Comparison of ENCODE assay signal across 21 cellular contexts in the genomic region with DNA sequence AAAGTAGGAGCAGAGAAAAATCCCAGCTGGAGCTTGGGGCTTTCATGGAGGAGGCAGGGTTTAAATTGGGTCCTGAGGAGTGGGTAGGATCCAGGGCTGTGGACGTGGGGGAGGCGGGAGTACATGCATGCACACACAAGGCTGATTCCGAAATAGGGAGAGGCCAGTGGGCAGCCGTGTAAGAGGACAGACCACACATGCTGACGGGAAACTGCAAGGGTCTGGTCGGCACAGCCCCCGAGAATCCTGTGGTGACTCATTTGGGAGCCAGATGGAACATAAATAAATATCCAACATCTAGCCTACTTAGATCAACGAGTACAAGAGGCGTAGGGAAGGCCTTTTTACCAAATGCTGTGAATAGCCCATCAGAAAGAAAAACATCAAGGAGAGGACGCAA.
A peak's percentile ranks its signal among the peaks of the same experiment; 100 is the strongest.
DNase-seq lines count a peak whose midpoint lies in the region; ATAC-seq and TF ChIP-seq lines count a peak whose summit lies in the region.
"Had no signal": no experiment of that assay in that cellular context is flagged by ENCODE, and none has a peak within 500 bp of the region (broad histone marks: within the 10 kb centered on the region; RNA-seq: fewer than 3 reads in every experiment).

No MANE protein-coding gene starts in this region.

- no peaks in the 10 kb centered on the region for H3K36me3 ChIP-seq in hepatocyte (replicated peaks; ENCODE audit: insufficient read depth, low read depth)
- no peaks in the 10 kb centered on the region for H3K36me3 ChIP-seq in smooth muscle cell (ENCODE audit: low read depth)
- no peaks in the 10 kb centered on the region for H3K36me3 ChIP-seq in right lobe of liver
- H3K36me3 ChIP-seq: BLaER1, MG63 had no signal

- no peaks in the 10 kb centered on the region for H3K9me3 ChIP-seq in hepatocyte (ENCODE audit: low read depth)
- H3K9me3 ChIP-seq in smooth muscle cell (replicated peaks; ENCODE audit: low read depth), result no peaks in the 10 kb centered on the region
- no peaks in the 10 kb centered on the region for H3K9me3 ChIP-seq in right lobe of liver
- H3K9me3 ChIP-seq: BLaER1, MG63 had no signal

- DNase-seq in Daoy (ENCODE audit: low read depth) (peak; percentile 73), hepatocyte (ENCODE audit: low spot score) (peak; percentile 14), smooth muscle cell (lab: John Stamatoyannopoulos, UW; ENCODE audit: unreplicated experiment) (no peak), GM19240 (ENCODE audit: insufficient read length, low spot score) (no peak), right lobe of liver (no peak)
- DNase-seq: CD8-positive, alpha-beta T cell; HCEC 1CT; Kasumi-1; MG63; NCI-H1048; NCI-H1436 treated with DMSO at 0.1 percent for 48 hours; NCI-H2081; NCI-H2171 treated with DMSO at 0.1 percent for 48 hours; NCI-H446; OCI-M1; SHP77 had no signal

- no peaks in the 10 kb centered on the region for H3K79me2 ChIP-seq in hepatocyte
- no peaks in the 10 kb centered on the region for H3K79me2 ChIP-seq in smooth muscle cell (ENCODE audit: low read depth)

- TF ChIP-seq CTCF in hepatocyte (IDR thresholded peaks at IDR 0.05; ENCODE audit: poor library complexity) (no peak), nephron (IDR thresholded peaks at IDR 0.05; ENCODE audit: unreplicated experiment in 3 of 3) (no peak), smooth muscle cell (IDR thresholded peaks at IDR 0.05; ENCODE audit: borderline replicate concordance, insufficient read depth, poor library complexity, severe bottlenecking) (no peak), right lobe of liver (IDR thresholded peaks at IDR 0.05) (no peak)

- no peak overlapping the region for H3K4me2 ChIP-seq in hepatocyte
- H3K4me2 ChIP-seq in smooth muscle cell, result peak overlapping the region; percentile 37
- H3K4me2 ChIP-seq: BLaER1 had no signal

- H2AFZ ChIP-seq in hepatocyte, result no peak overlapping the region
- H2AFZ ChIP-seq in smooth muscle cell (ENCODE audit: low read depth), result no peak overlapping the region

- TF ChIP-seq POLR2A in right lobe of liver (IDR thresholded peaks at IDR 0.05), result no peak

- no peaks in the 10 kb centered on the region for H3K27me3 Mint-ChIP-seq in nephron (ENCODE audit: low read depth)

- H3K27me3 ChIP-seq in hepatocyte (no peaks in the 10 kb centered on the region), smooth muscle cell (ENCODE audit: low read depth) (no peaks in the 10 kb centered on the region), right lobe of liver (no peaks in the 10 kb centered on the region)
- H3K27me3 ChIP-seq: BLaER1, MG63 had no signal

- H3K27ac ChIP-seq in hepatocyte (no peak overlapping the region), smooth muscle cell (ENCODE audit: low read depth) (no peak overlapping the region), right lobe of liver (no peak overlapping the region)
- H3K27ac ChIP-seq: BLaER1 had no signal

- no peaks in the 10 kb centered on the region for H3F3A ChIP-seq in smooth muscle cell (ENCODE audit: low read depth)

- intact Hi-C loops in right lobe of liver (cut with DNase I), result no loop called here

- H4K20me1 ChIP-seq in hepatocyte (ENCODE audit: insufficient read depth, poor library complexity, severe bottlenecking) (no peaks in the 10 kb centered on the region), smooth muscle cell (ENCODE audit: low read depth) (no peaks in the 10 kb centered on the region)
- H4K20me1 ChIP-seq: BLaER1 had no signal

- H3K4me1 ChIP-seq in hepatocyte (ENCODE audit: insufficient read depth) (no peaks in the 10 kb centered on the region), smooth muscle cell (ENCODE audit: low read depth) (no peaks in the 10 kb centered on the region), right lobe of liver (no peaks in the 10 kb centered on the region)

- no peaks in the 10 kb centered on the region for H3K36me3 Mint-ChIP-seq in nephron (ENCODE audit: low read depth)
- H3K36me3 Mint-ChIP-seq: CD8-positive, alpha-beta T cell had no signal

- H3K9ac ChIP-seq in smooth muscle cell (ENCODE audit: low read depth), result no peak overlapping the region
- H3K9ac ChIP-seq: BLaER1 had no signal

- no peaks in the 10 kb centered on the region for H3K9me2 ChIP-seq in hepatocyte (replicated peaks; ENCODE audit: insufficient read depth)

- H3K4me3 Mint-ChIP-seq in nephron, result peak overlapping the region in 2 of 3 experiments; percentile 16 to 37
- H3K4me3 Mint-ChIP-seq: CD8-positive, alpha-beta T cell had no signal

- ATAC-seq in GM21737 (IDR thresholded peaks at IDR 0.05; ENCODE audit: unreplicated experiment) (no peak), right lobe of liver (no peak), HG03520 (IDR thresholded peaks at IDR 0.05; ENCODE audit: unreplicated experiment) (no peak)
- ATAC-seq: CD8-positive, alpha-beta T cell; SK-N-SH treated with all-trans-retinoic acid at 6 μM for 48 hours had no signal

- H3K9me3 Mint-ChIP-seq in nephron, result no peaks in the 10 kb centered on the region
- H3K9me3 Mint-ChIP-seq: CD8-positive, alpha-beta T cell had no signal

- no peak overlapping the region for H3K4me3 ChIP-seq in hepatocyte
- H3K4me3 ChIP-seq in smooth muscle cell, result no peak overlapping the region
- no peak overlapping the region for H3K4me3 ChIP-seq in right lobe of liver
- H3K4me3 ChIP-seq: BLaER1, MG63 had no signal

- WGBS in hepatocyte (ENCODE audit: low lambda C conversion rate, missing lambda C conversion rate), result 60% methylated on average over 10 of the region's 10 CpGs
- 41% methylated on average over 10 of the region's 10 CpGs for WGBS in smooth muscle cell (ENCODE audit: low lambda C conversion rate)
- WGBS in right lobe of liver (ENCODE audit: insufficient coverage, low coverage, low lambda C conversion rate, missing lambda C conversion rate), result 51% methylated on average over 10 of the region's 10 CpGs

- peak overlapping the region; percentile 80 to 97 (median 95) for H3K27ac Mint-ChIP-seq in nephron
- H3K27ac Mint-ChIP-seq: CD8-positive, alpha-beta T cell had no signal

- peaks cover 40% of the 10 kb centered on the region for H3K4me1 Mint-ChIP-seq in nephron

Comparison
In these comparisons a context has a peak if more than half of its experiments do, and no peak if none do; other contexts are left out.
1. DNase-seq: peak in Daoy (single experiment) and hepatocyte (single experiment); none in smooth muscle cell (single experiment), GM19240 (single experiment) and right lobe of liver (0 of 3).